In genomic region chr20:37775200-37775599, GRCh38 we compare ENCODE assay signal across 24 cellular contexts.
"Had no signal": no experiment of that assay in that cellular context is flagged by ENCODE, and none has a peak within 500 bp of the region (broad histone marks: within the 10 kb centered on the region; RNA-seq: fewer than 3 reads in every experiment).

No MANE protein-coding gene starts in this region.

- H3K36me3 ChIP-seq: cardiac muscle cell, neural progenitor cell, thyroid gland had no signal

- DNase-seq: activated CD4-positive, alpha-beta T cell treated with anti-CD3 and anti-CD28 coated beads for 1 hour; activated CD4-positive, alpha-beta T cell treated with anti-CD3 and anti-CD28 coated beads, Interleukin-2, amount 50 U/mL, for 1 hour; activated gamma-delta T cell treated with Interleukin-2 at 50 U/mL for 16 hours; activated T-cell treated with anti-CD3 and anti-CD28 coated beads, Interleukin-2, amount 50 U/mL, for 1 hour; anterior cingulate cortex; body of pancreas; cortex of kidney; foreskin keratinocyte; immature natural killer cell; kidney glomerular epithelial cell; left ventricle myocardium superior; mammary epithelial cell; naive thymus-derived CD8-positive, alpha-beta T cell; substantia nigra; thyroid gland; WERI-Rb-1 had no signal

- H3K9me3 Mint-ChIP-seq: activated naive CD4-positive, alpha-beta T cell treated with anti-CD3 and anti-CD28 coated beads, Interleukin-2, amount 50 U/mL, for 24 hours; immature natural killer cell; mesothelial cell of epicardium; naive thymus-derived CD8-positive, alpha-beta T cell; neural progenitor cell; stimulated activated naive CD8-positive, alpha-beta T cell treated with anti-CD3 and anti-CD28 coated beads, Interleukin-15, Interleukin-2, amounts not matched to agents 100 ng/mL and 50 ng/mL, for 24 hours; T-helper 2 cell treated with Interferon-gamma antibody and Interleukin-4, amounts not matched to agents 5 μg/mL and 100 μg/mL, for 36 hours had no signal

- H3K27ac Mint-ChIP-seq: activated naive CD4-positive, alpha-beta T cell treated with anti-CD3 and anti-CD28 coated beads, Interleukin-2, amount 50 U/mL, for 24 hours; immature natural killer cell; mesothelial cell of epicardium; naive thymus-derived CD8-positive, alpha-beta T cell; neural progenitor cell; progenitor cell of endocrine pancreas; stimulated activated naive CD8-positive, alpha-beta T cell treated with anti-CD3 and anti-CD28 coated beads, Interleukin-15, Interleukin-2, amounts not matched to agents 100 ng/mL and 50 ng/mL, for 24 hours; T-helper 2 cell treated with Interferon-gamma antibody and Interleukin-4, amounts not matched to agents 5 μg/mL and 100 μg/mL, for 36 hours had no signal

- H3K4me3 Mint-ChIP-seq: activated naive CD4-positive, alpha-beta T cell treated with anti-CD3 and anti-CD28 coated beads, Interleukin-2, amount 50 U/mL, for 24 hours; immature natural killer cell; mesothelial cell of epicardium; naive thymus-derived CD8-positive, alpha-beta T cell; neural progenitor cell; stimulated activated naive CD8-positive, alpha-beta T cell treated with anti-CD3 and anti-CD28 coated beads, Interleukin-15, Interleukin-2, amounts not matched to agents 100 ng/mL and 50 ng/mL, for 24 hours; T-helper 2 cell treated with Interferon-gamma antibody and Interleukin-4, amounts not matched to agents 5 μg/mL and 100 μg/mL, for 36 hours had no signal

- H3K4me1 Mint-ChIP-seq: activated naive CD4-positive, alpha-beta T cell treated with anti-CD3 and anti-CD28 coated beads, Interleukin-2, amount 50 U/mL, for 24 hours; mesothelial cell of epicardium; neural progenitor cell had no signal

- H3K9me3 ChIP-seq: body of pancreas, thyroid gland had no signal

- H3K27me3 Mint-ChIP-seq: activated naive CD4-positive, alpha-beta T cell treated with anti-CD3 and anti-CD28 coated beads, Interleukin-2, amount 50 U/mL, for 24 hours; naive thymus-derived CD8-positive, alpha-beta T cell; progenitor cell of endocrine pancreas; stimulated activated naive CD8-positive, alpha-beta T cell treated with anti-CD3 and anti-CD28 coated beads, Interleukin-15, Interleukin-2, amounts not matched to agents 100 ng/mL and 50 ng/mL, for 24 hours had no signal

- H3K27me3 ChIP-seq: body of pancreas, cardiac muscle cell, foreskin keratinocyte, neural progenitor cell, thyroid gland had no signal

- H3K4me3 ChIP-seq: body of pancreas, cardiac muscle cell, neural progenitor cell, thyroid gland had no signal

- H3K27ac ChIP-seq: body of pancreas, cardiac muscle cell, epithelial cell of prostate, foreskin keratinocyte, neural progenitor cell, thyroid gland, WERI-Rb-1 had no signal

- H3K4me1 ChIP-seq: body of pancreas, neural progenitor cell, thyroid gland had no signal
